In genomic region chr6:163416640-163417253, GRCh38 we compare ENCODE assay signal across 8 cellular contexts. TPM values are rescaled to one million over a fixed set of nuclear protein-coding genes. Genes with fewer than 3 reads are reported as not detected.
A peak's percentile ranks its signal among the peaks of the same experiment; 100 is the strongest.
DNase-seq lines count a peak whose midpoint lies in the region; ATAC-seq, FAIRE-seq and TF ChIP-seq lines count a peak whose summit lies in the region.

No MANE protein-coding gene starts in this region.

- TF ChIP-seq EP300 in ovary (IDR thresholded peaks at IDR 0.05), result no peak

- peak; percentile 19 to 68 (median 56) for TF ChIP-seq CTCF in ovary (IDR thresholded peaks at IDR 0.05)

- no peaks in the 10 kb centered on the region for H3K27me3 ChIP-seq in ovary

- intact Hi-C loops in ovary (cut with DNase I), result no loop called here

- H3K27ac Mint-ChIP-seq in activated naive CD4-positive, alpha-beta T cell treated with anti-CD3 and anti-CD28 coated beads, Interleukin-2, amount 10 ng/mL, durations not matched to agents 7 days and 5 days, result peak overlapping the region; percentile 94

- H3K27ac ChIP-seq in ovary, result peak overlapping the region; percentile 97 to 100

- H3K4me1 Mint-ChIP-seq in activated naive CD4-positive, alpha-beta T cell treated with anti-CD3 and anti-CD28 coated beads, Interleukin-2, amount 10 ng/mL, durations not matched to agents 7 days and 5 days, result peaks cover 44% of the 10 kb centered on the region

- ATAC-seq in HG02885 (IDR thresholded peaks at IDR 0.05; ENCODE audit: poor library complexity, unreplicated experiment) (no peak), HG02759 (IDR thresholded peaks at IDR 0.05; ENCODE audit: unreplicated experiment) (no peak)

- FAIRE-seq in A204.1 (lab: Jason Lieb, UNC), result peak; percentile 100
- FAIRE-seq in G401.6 (lab: Jason Lieb, UNC), result peak; percentile 100
- peak; percentile 95 for FAIRE-seq in frontal cortex (lab: Jason Lieb, UNC)

- H3K9me3 ChIP-seq in ovary, result no peaks in the 10 kb centered on the region

- no peaks in the 10 kb centered on the region for H3K9me3 Mint-ChIP-seq in activated naive CD4-positive, alpha-beta T cell treated with anti-CD3 and anti-CD28 coated beads, Interleukin-2, amount 10 ng/mL, durations not matched to agents 7 days and 5 days

- H3K36me3 Mint-ChIP-seq in activated naive CD4-positive, alpha-beta T cell treated with anti-CD3 and anti-CD28 coated beads, Interleukin-2, amount 10 ng/mL, durations not matched to agents 7 days and 5 days, result peaks cover 3% of the 10 kb centered on the region

- TF ChIP-seq POLR2A in ovary (IDR thresholded peaks at IDR 0.05), result no peak

- H3K27me3 Mint-ChIP-seq in activated naive CD4-positive, alpha-beta T cell treated with anti-CD3 and anti-CD28 coated beads, Interleukin-2, amount 10 ng/mL, durations not matched to agents 7 days and 5 days, result peaks cover 6% of the 10 kb centered on the region

- WGBS in ovary, 3 donors, result 0% methylated on average over 10 of the region's 10 CpGs

- H3K4me1 ChIP-seq in ovary (ENCODE audit: insufficient read depth), result peaks cover 1% of the 10 kb centered on the region

- peak overlapping the region; percentile 69 for H3K4me3 ChIP-seq in ovary

- H3K4me3 Mint-ChIP-seq in activated naive CD4-positive, alpha-beta T cell treated with anti-CD3 and anti-CD28 coated beads, Interleukin-2, amount 10 ng/mL, durations not matched to agents 7 days and 5 days, result peak overlapping the region; percentile 88

- DNase-seq in NCI-H2171 (lab: John Stamatoyannopoulos, UW) (peak; percentile 33), frontal cortex (ENCODE audit: low spot score in 2 of 2) (peak in 1 of 2 donors; percentile 61), ovary (peak in 4 of 5 donors; percentile 33 to 71 (median 50))
- peak; percentile 43 for DNase-seq in activated naive CD4-positive, alpha-beta T cell treated with anti-CD3 and anti-CD28 coated beads, Interleukin-2, amount 10 ng/mL, durations not matched to agents 7 days and 5 days

- H3K36me3 ChIP-seq in ovary, result no peaks in the 10 kb centered on the region

- CTCF ChIA-PET in activated naive CD4-positive, alpha-beta T cell treated with anti-CD3 and anti-CD28 coated beads, Interleukin-2, amount 10 ng/mL, durations not matched to agents 7 days and 5 days (lab: Charles Lee), result interaction anchor here (0.8 to 1.7 kb wide), 6 partner anchors 10 to 184 kb away, joined by 3 to 6 read pairs (median 3); no protein-coding TSS in a partner anchor

RNA-seq across cellular contexts. Expression of gene QKI, which starts 2.2 kb away (rescaled TPM):
- total RNA-seq in frontal cortex, result 218 TPM
- total RNA-seq in ovary, result 100 to 1,000 TPM in 6 of 7 donors, 10 to 100 TPM in 1; 88.1 to 151 (median 123) TPM
- polyA plus RNA-seq in ovary, result 10 to 100 TPM; 44.6 to 93.4 TPM
